ENCODE assay signal across 1 cellular context in genomic region chr17:45104907-45105624, GRCh38.
TF ChIP-seq lines count a peak whose summit lies in the region.

No MANE protein-coding gene starts in this region.

TF ChIP-seq in A549, 52 proteins besides CTCF, POLR2A, EP300 and RAD21 (continued from another document):
- TF ChIP-seq RCOR1 (IDR thresholded peaks at IDR 0.05; ENCODE audit: low read depth, low read length): no peak
- TF ChIP-seq FOSB (CRISPR knock-in tag; IDR thresholded peaks at IDR 0.05): no peak
- no peak for TF ChIP-seq RFX5 (IDR thresholded peaks at IDR 0.05)
- no peak for TF ChIP-seq HOXB13 (CRISPR knock-in tag; IDR thresholded peaks at IDR 0.05; ENCODE audit: low read depth)
- TF ChIP-seq EHMT2 (IDR thresholded peaks at IDR 0.05; ENCODE audit: low read depth): no peak
- no peak for TF ChIP-seq NR3C1 (IDR thresholded peaks at IDR 0.05)
- no peak for TF ChIP-seq PHF8 (IDR thresholded peaks at IDR 0.05; ENCODE audit: borderline replicate concordance, low read depth)
